ENCODE assay signal across 30 cellular contexts in genomic region chr19:5145521-5146511, GRCh38.
DNase-seq lines count a peak whose midpoint lies in the region; ATAC-seq, FAIRE-seq and TF ChIP-seq lines count a peak whose summit lies in the region.
"Had no signal": no experiment of that assay in that cellular context is flagged by ENCODE, and none has a peak within 500 bp of the region (broad histone marks: within the 10 kb centered on the region; RNA-seq: fewer than 3 reads in every experiment).

No MANE protein-coding gene starts in this region.

- WGBS in ovary, 3 donors: 92 to 93% (median 92%) methylated on average over 52 of the region's 52 CpGs

- TF ChIP-seq CTCF in kidney (IDR thresholded peaks at IDR 0.05; ENCODE audit: borderline replicate concordance, extremely low read depth, insufficient read depth) (no peak), ovary (IDR thresholded peaks at IDR 0.05) (no peak)

- no peak for TF ChIP-seq POLR2A in ovary (IDR thresholded peaks at IDR 0.05)

- no peak for ATAC-seq in GM21447 (IDR thresholded peaks at IDR 0.05; ENCODE audit: unreplicated experiment)
- no peak for ATAC-seq in GM21515 (IDR thresholded peaks at IDR 0.05; ENCODE audit: unreplicated experiment)
- no peak for ATAC-seq in HG02981 (IDR thresholded peaks at IDR 0.05; ENCODE audit: unreplicated experiment)
- ATAC-seq: gastroesophageal sphincter; left colon; stimulated activated naive CD8-positive, alpha-beta T cell treated with anti-CD3 and anti-CD28 coated beads, Interleukin-15, amount 100 ng/mL, for 72 hours had no signal

- intact Hi-C loops in kidney (cut with DNase I) (no loop called here), ovary (cut with DNase I) (loop anchor here in 1 of 4 donors (10.0 kb wide), 1 partner anchor 91 kb away; no protein-coding TSS in a partner anchor)

- H3K27ac ChIP-seq in kidney (ENCODE audit: low read depth in 2 of 2, low read length in 2 of 2): no peak overlapping the region
- no peak overlapping the region for H3K27ac ChIP-seq in ovary
- H3K27ac ChIP-seq: cardiac muscle cell, coronary artery, gastroesophageal sphincter, thoracic aorta, vagina had no signal

- TF ChIP-seq EP300 in ovary (IDR thresholded peaks at IDR 0.05): no peak

- no peak overlapping the region for H3K9ac ChIP-seq in kidney (ENCODE audit: low read length in 2 of 2)

- peak; percentile 0 for DNase-seq in stimulated activated CD4-positive, alpha-beta T cell treated with anti-CD3 and anti-CD28 coated beads, Interleukin-15, amount 100 ng/mL, for 24 hours
- no peak for DNase-seq in stimulated activated CD4-positive, alpha-beta T cell treated with anti-CD3 and anti-CD28 coated beads, Interleukin-4, amount 100 ng/mL, for 4 hours
- DNase-seq in kidney (peak; percentile 81), ovary (peak in 4 of 5 donors; percentile 7 to 24 (median 18)), RCC 7860 (ENCODE audit: low spot score) (no peak)
- DNase-seq: activated CD4-positive, alpha-beta T cell treated with anti-CD3 and anti-CD28 coated beads for 4 hours; CD4-positive, alpha-beta memory T cell; effector CD8-positive, alpha-beta T cell; hypothalamus; Karpas-422; mesendoderm; NCI-H1417 treated with DMSO at 0.1 percent for 48 hours; NCI-H226; NCI-H69; SIG-M5; small intestine; stimulated activated CD4-positive, alpha-beta T cell treated with anti-CD3 and anti-CD28 coated beads, Interleukin-1b, Interleukin-23, amount 100 ng/mL, for 48 hours; stimulated activated naive CD8-positive, alpha-beta T cell treated with anti-CD3 and anti-CD28 coated beads, Interleukin-15, amount 100 ng/mL, for 72 hours had no signal

- H3K4me3 ChIP-seq in kidney (ENCODE audit: low read length in 2 of 2) (no peak overlapping the region), ovary (no peak overlapping the region)
- H3K4me3 ChIP-seq: cardiac muscle cell, coronary artery, gastroesophageal sphincter, thoracic aorta, vagina had no signal

- H3K27me3 ChIP-seq in ovary: no peaks in the 10 kb centered on the region
- H3K27me3 ChIP-seq: cardiac muscle cell, gastroesophageal sphincter, vagina had no signal

- no peaks in the 10 kb centered on the region for H3K4me1 ChIP-seq in kidney (ENCODE audit: control insufficient read depth in 1 of 2, insufficient read depth in 1 of 2, low read depth in 1 of 2, low read length in 2 of 2)
- peaks cover 2% of the 10 kb centered on the region for H3K4me1 ChIP-seq in ovary (ENCODE audit: insufficient read depth)
- H3K4me1 ChIP-seq: gastroesophageal sphincter, vagina had no signal

- no peaks in the 10 kb centered on the region for H3K9me3 ChIP-seq in kidney (ENCODE audit: control insufficient read depth in 1 of 2, low read length in 2 of 2)
- no peaks in the 10 kb centered on the region for H3K9me3 ChIP-seq in ovary
- H3K9me3 ChIP-seq: gastroesophageal sphincter, thoracic aorta, vagina had no signal

- FAIRE-seq in kidney (lab: Jason Lieb, UNC): no peak
- FAIRE-seq in RCC 7860 (lab: Jason Lieb, UNC): no peak
- FAIRE-seq: astrocyte, D721Med, H1, small intestine had no signal

- H3K36me3 ChIP-seq in kidney (ENCODE audit: control insufficient read depth in 1 of 2, insufficient read depth in 2 of 2, low read length in 2 of 2): peaks cover 2 to 11% of the 10 kb centered on the region in 2 donors
- no peaks in the 10 kb centered on the region for H3K36me3 ChIP-seq in ovary

Comparison
In these comparisons a context has a peak if more than half of its experiments do, and no peak if none do; other contexts are left out.
1. DNase-seq: peak in stimulated activated CD4-positive, alpha-beta T cell treated with anti-CD3 and anti-CD28 coated beads, Interleukin-15, amount 100 ng/mL, for 24 hours (single experiment), kidney (single experiment) and ovary (4 of 5); none in stimulated activated CD4-positive, alpha-beta T cell treated with anti-CD3 and anti-CD28 coated beads, Interleukin-4, amount 100 ng/mL, for 4 hours (0 of 2) and RCC 7860 (single experiment).